ENCODE assay signal across 26 cellular contexts in the genomic region with DNA sequence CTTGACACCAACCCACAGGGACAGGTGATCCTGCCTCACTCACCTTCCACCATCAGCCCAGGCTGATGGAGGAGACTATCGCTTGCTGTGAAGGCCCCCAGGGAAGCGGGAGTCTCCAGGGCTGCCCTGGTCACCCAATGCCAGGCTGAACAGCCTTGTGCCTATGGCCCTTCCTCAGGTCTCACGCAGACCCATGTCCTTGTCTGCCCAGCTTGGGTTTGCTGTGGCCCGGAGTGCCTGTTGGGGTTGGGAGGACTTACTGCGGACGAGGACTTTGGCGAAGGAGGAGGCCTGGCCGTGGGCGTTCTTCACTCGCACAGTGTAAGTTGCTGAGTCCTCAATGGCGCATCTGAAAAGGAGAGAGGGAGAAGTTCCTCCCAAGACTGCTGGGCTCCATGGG. TPM values are rescaled to one million over a fixed set of nuclear protein-coding genes. Genes with fewer than 3 reads are reported as not detected.
"Had no signal": no experiment of that assay in that cellular context is flagged by ENCODE, and none has a peak within 500 bp of the region (broad histone marks: within the 10 kb centered on the region; RNA-seq: fewer than 3 reads in every experiment).

No MANE protein-coding gene starts in this region.

- H3K4me1 ChIP-seq: adrenal gland had no signal

- H3K27me3 ChIP-seq: adrenal gland, MG63 had no signal

- H3K4me3 ChIP-seq: adrenal gland, MG63 had no signal

- DNase-seq: activated CD4-positive, alpha-beta T cell treated with anti-CD3 and anti-CD28 coated beads for 4 hours; activated CD8-positive, alpha-beta memory T cell treated with anti-CD3 and anti-CD28 coated beads, Interleukin-2, amount 50 U/mL, for 48 hours; activated CD8-positive, alpha-beta T cell treated with anti-CD3 and anti-CD28 coated beads for 36 hours; activated naive CD4-positive, alpha-beta T cell treated with anti-CD3 and anti-CD28 coated beads, Interleukin-2, amount 50 U/mL, for 16 hours; activated naive CD8-positive, alpha-beta T cell treated with anti-CD3 and anti-CD28 coated beads, Interleukin-2, amount 10 ng/mL, durations not matched to agents 7 days and 5 days; activated T-cell treated with anti-CD3 and anti-CD28 coated beads, Interleukin-2, amount 50 U/mL, for 1 hour; adrenal gland; anterior cingulate cortex; MG63; MV-4-11; NCI-H1092 treated with DMSO at 0.1 percent for 48 hours; NCI-H1417 treated with DMSO at 0.1 percent for 48 hours; NCI-H1694; NCI-H2029; NCI-H2107; NCI-H2171 treated with DMSO at 0.1 percent for 48 hours; NCI-H226; NCI-H526 treated with DMSO at 0.1 percent for 48 hours; NCI-H82; NK-92 treated with Interleukin-12 subunit alpha and Interleukin-12 subunit beta, amount 100 ng/mL, for 24 hours; OCI-M1; RPMI8226; SHP77 had no signal

- ATAC-seq: activated CD4-positive, CD25-positive, alpha-beta regulatory T cell treated with anti-CD3 and anti-CD28 coated beads, Interleukin-2, amount 50 U/mL, for 24 hours; activated CD8-positive, alpha-beta T cell treated with anti-CD3 and anti-CD28 coated beads for 36 hours; Panc1 had no signal

- H3K36me3 ChIP-seq: adrenal gland, MG63 had no signal

- H3K27ac ChIP-seq: adrenal gland had no signal

- H3K9me3 ChIP-seq: adrenal gland, MG63 had no signal

RNA-seq across cellular contexts. Expression of gene MYOM3, which starts 14.3 kb away (rescaled TPM):
- total RNA-seq: activated CD8-positive, alpha-beta T cell treated with anti-CD3 and anti-CD28 coated beads for 36 hours; activated naive CD8-positive, alpha-beta T cell treated with anti-CD3 and anti-CD28 coated beads, Interleukin-2, amount 10 ng/mL, durations not matched to agents 7 days and 5 days; SK-MEL-5 had no signal

RNA-seq across cellular contexts. Expression of gene IL22RA1, which starts 45.3 kb away (rescaled TPM):
- total RNA-seq: activated CD8-positive, alpha-beta T cell treated with anti-CD3 and anti-CD28 coated beads for 36 hours had no signal
